ENCODE assay signal across 26 cellular contexts in genomic region chr6:134515976-134516375, GRCh38.
"Had no signal": no experiment of that assay in that cellular context is flagged by ENCODE, and none has a peak within 500 bp of the region (broad histone marks: within the 10 kb centered on the region; RNA-seq: fewer than 3 reads in every experiment).

No MANE protein-coding gene starts in this region.

- H3K4me3 Mint-ChIP-seq: activated B cell treated with CpG ODN at 0.5 μM for 24 hours; activated CD4-positive, alpha-beta T cell treated with anti-CD3 and anti-CD28 coated beads, Interleukin-2, amount 10 ng/mL, durations not matched to agents 24 days and 14 days; activated CD8-positive, alpha-beta T cell treated with anti-CD3 and anti-CD28 coated beads for 36 hours; activated naive CD8-positive, alpha-beta T cell treated with anti-CD3 and anti-CD28 coated beads, Interleukin-2, amount 10 ng/mL, durations not matched to agents 7 days and 5 days; activated T-helper 17 cell treated with anti-CD3 and anti-CD28 coated beads, Interleukin-2, amount 50 U/mL, for 72 hours; neural crest cell; stimulated activated naive B cell treated with anti-CD40 and anti-IgM and Interleukin-4, amounts not matched to agents 10 μg/mL and 1 μg/mL and 100 μg/mL, for 72 hours had no signal

- H3K36me3 ChIP-seq: gastrocnemius medialis, spleen, thoracic aorta, upper lobe of right lung had no signal

- H3K27ac ChIP-seq: thoracic aorta had no signal

- ATAC-seq: activated CD8-positive, alpha-beta T cell treated with anti-CD3 and anti-CD28 coated beads for 36 hours; activated T-helper 17 cell treated with anti-CD3 and anti-CD28 coated beads, Interleukin-2, amount 50 U/mL, for 72 hours; body of pancreas; left lobe of liver; sciatic nerve; stimulated activated naive B cell treated with anti-CD40 and anti-IgM and Interleukin-4, amounts not matched to agents 10 μg/mL and 1 μg/mL and 100 μg/mL, for 72 hours; upper lobe of right lung had no signal

- H3K9me3 ChIP-seq: body of pancreas, gastrocnemius medialis, spleen, thoracic aorta, upper lobe of right lung had no signal

- DNase-seq: activated B cell treated with CpG ODN at 0.5 μM for 24 hours; activated CD4-positive, alpha-beta T cell treated with anti-CD3 and anti-CD28 coated beads, Interleukin-2, amount 10 ng/mL, durations not matched to agents 24 days and 14 days; activated CD8-positive, alpha-beta T cell treated with anti-CD3 and anti-CD28 coated beads for 36 hours; activated naive CD4-positive, alpha-beta T cell; activated naive CD8-positive, alpha-beta T cell treated with anti-CD3 and anti-CD28 coated beads, Interleukin-2, amount 10 ng/mL, durations not matched to agents 7 days and 5 days; activated T-cell treated with anti-CD3 and anti-CD28 coated beads, Interleukin-2, amount 50 U/mL, for 1 hour; amygdala; body of pancreas; caudate nucleus; dorsolateral prefrontal cortex; gastrocnemius medialis; head of caudate nucleus; mammary epithelial cell; midbrain; spleen; stimulated activated naive B cell treated with anti-CD40 and anti-IgM and Interleukin-4, amounts not matched to agents 10 μg/mL and 1 μg/mL and 100 μg/mL, for 72 hours; T-helper 1 cell; T-helper 9 cell; upper lobe of right lung had no signal

- H3K27ac Mint-ChIP-seq: activated B cell treated with CpG ODN at 0.5 μM for 24 hours; activated CD4-positive, alpha-beta T cell treated with anti-CD3 and anti-CD28 coated beads, Interleukin-2, amount 10 ng/mL, durations not matched to agents 24 days and 14 days; activated CD8-positive, alpha-beta T cell treated with anti-CD3 and anti-CD28 coated beads for 36 hours; activated naive CD8-positive, alpha-beta T cell treated with anti-CD3 and anti-CD28 coated beads, Interleukin-2, amount 10 ng/mL, durations not matched to agents 7 days and 5 days; activated T-helper 17 cell treated with anti-CD3 and anti-CD28 coated beads, Interleukin-2, amount 50 U/mL, for 72 hours; stimulated activated naive B cell treated with anti-CD40 and anti-IgM and Interleukin-4, amounts not matched to agents 10 μg/mL and 1 μg/mL and 100 μg/mL, for 72 hours had no signal

- H3K27me3 ChIP-seq: body of pancreas, dorsolateral prefrontal cortex, gastrocnemius medialis, spleen, upper lobe of right lung had no signal

- H3K4me3 ChIP-seq: body of pancreas, dorsolateral prefrontal cortex, gastrocnemius medialis, spleen, thoracic aorta, upper lobe of right lung had no signal

- H3K36me3 Mint-ChIP-seq: stimulated activated naive B cell treated with anti-CD40 and anti-IgM and Interleukin-4, amounts not matched to agents 10 μg/mL and 1 μg/mL and 100 μg/mL, for 72 hours had no signal

- H3K27me3 Mint-ChIP-seq: activated B cell treated with CpG ODN at 0.5 μM for 24 hours; activated CD4-positive, alpha-beta T cell treated with anti-CD3 and anti-CD28 coated beads, Interleukin-2, amount 10 ng/mL, durations not matched to agents 24 days and 14 days; activated CD8-positive, alpha-beta T cell treated with anti-CD3 and anti-CD28 coated beads for 36 hours; activated T-helper 17 cell treated with anti-CD3 and anti-CD28 coated beads, Interleukin-2, amount 50 U/mL, for 72 hours; stimulated activated naive B cell treated with anti-CD40 and anti-IgM and Interleukin-4, amounts not matched to agents 10 μg/mL and 1 μg/mL and 100 μg/mL, for 72 hours had no signal

- H3K9me3 Mint-ChIP-seq: activated B cell treated with CpG ODN at 0.5 μM for 24 hours; activated CD4-positive, alpha-beta T cell treated with anti-CD3 and anti-CD28 coated beads, Interleukin-2, amount 10 ng/mL, durations not matched to agents 24 days and 14 days; activated CD8-positive, alpha-beta T cell treated with anti-CD3 and anti-CD28 coated beads for 36 hours; activated T-helper 17 cell treated with anti-CD3 and anti-CD28 coated beads, Interleukin-2, amount 50 U/mL, for 72 hours; neural crest cell; stimulated activated naive B cell treated with anti-CD40 and anti-IgM and Interleukin-4, amounts not matched to agents 10 μg/mL and 1 μg/mL and 100 μg/mL, for 72 hours had no signal

- FAIRE-seq: colon, keratinocyte had no signal
